In genomic region chr10:68560201-68560915, GRCh38 we compare ENCODE assay signal across 1 cellular context.
A peak's percentile ranks its signal among the peaks of the same experiment; 100 is the strongest.
TF ChIP-seq lines count a peak whose summit lies in the region.

TET1 (plus strand) TSS chr10:68560337; CDS start chr10:68572339, 12,002 bp downstream.

TF ChIP-seq in HEK293, 187 proteins besides CTCF, POLR2A, EP300 and RAD21 (continued from another document and continues in another):
- TF ChIP-seq TSHZ1 (tag by site-specific recombination; IDR thresholded peaks at IDR 0.05; ENCODE audit: borderline replicate concordance) (no peak), ZNF423 (tag by site-specific recombination; IDR thresholded peaks at IDR 0.05) (peak; percentile 69), BCL11A (tag by site-specific recombination; IDR thresholded peaks at IDR 0.05; ENCODE audit: low read depth) (peak; percentile 83; the same call in 1 of the 2 replicates), ZNF274 (IDR thresholded peaks at IDR 0.05; ENCODE audit: low read length) (no peak), ZNF274 (tag by site-specific recombination; IDR thresholded peaks at IDR 0.05; ENCODE audit: borderline replicate concordance) (no peak), ZSCAN30 (tag by site-specific recombination; IDR thresholded peaks at IDR 0.05) (no peak; the same call in 1 of the 2 replicates), ZIC2 (tag by site-specific recombination; IDR thresholded peaks at IDR 0.05) (peak; percentile 85), ZNF10 (tag by site-specific recombination; IDR thresholded peaks at IDR 0.05) (no peak), PRDM10 (tag by site-specific recombination; IDR thresholded peaks at IDR 0.05) (peak; percentile 64; the same call in 1 of the 2 replicates), ZNF660 (tag by site-specific recombination; IDR thresholded peaks at IDR 0.05) (peak; percentile 65; the same call in 1 of the 2 replicates), ZNF223 (tag by site-specific recombination; IDR thresholded peaks at IDR 0.05) (no peak), ZNF366 (tag by site-specific recombination; conservative IDR thresholded peaks at IDR 0.05) (no peak), ZBTB21 (tag by site-specific recombination; IDR thresholded peaks at IDR 0.05) (no peak), ZNF362 (tag by site-specific recombination; IDR thresholded peaks at IDR 0.05) (no peak), ZNF768 (tag by site-specific recombination; IDR thresholded peaks at IDR 0.05) (no peak), ZNF114 (tag by site-specific recombination; IDR thresholded peaks at IDR 0.05) (no peak), ZNF76 (tag by site-specific recombination; IDR thresholded peaks at IDR 0.05; ENCODE audit: borderline replicate concordance, low read depth) (peak; percentile 54), ZNF350 (tag by site-specific recombination; IDR thresholded peaks at IDR 0.05) (no peak), ZNF324 (tag by site-specific recombination; IDR thresholded peaks at IDR 0.05) (peak; percentile 67; the same call in 1 of the 2 replicates), KLF17 (tag by site-specific recombination; IDR thresholded peaks at IDR 0.05) (peak; percentile 33; the same call in 1 of the 2 replicates), ZBTB49 (tag by site-specific recombination; IDR thresholded peaks at IDR 0.05; ENCODE audit: low read depth) (no peak), ZNF311 (tag by site-specific recombination; IDR thresholded peaks at IDR 0.05; ENCODE audit: borderline replicate concordance) (no peak), ZNF19 (tag by site-specific recombination; IDR thresholded peaks at IDR 0.05; ENCODE audit: low read depth) (no peak), GLIS2 (tag by site-specific recombination; IDR thresholded peaks at IDR 0.05) (peak; percentile 94), PRDM4 (tag by site-specific recombination; IDR thresholded peaks at IDR 0.05) (0 out of 2 replicates have a peak, but pooled peaks have one; percentile 17), ZNF837 (tag by site-specific recombination; IDR thresholded peaks at IDR 0.05) (no peak), KLF10 (tag by site-specific recombination; IDR thresholded peaks at IDR 0.05) (0 out of 2 replicates have a peak, but pooled peaks have one; percentile 38), ZNF341 (tag by site-specific recombination; IDR thresholded peaks at IDR 0.05; ENCODE audit: low read depth) (peak; percentile 47), ZSCAN16 (tag by site-specific recombination; IDR thresholded peaks at IDR 0.05) (no peak), ZNF398 (tag by site-specific recombination; IDR thresholded peaks at IDR 0.05) (peak; percentile 28; the same call in 1 of the 2 replicates), ZNF747 (tag by site-specific recombination; IDR thresholded peaks at IDR 0.05) (no peak), AEBP2 (tag by site-specific recombination; IDR thresholded peaks at IDR 0.05; ENCODE audit: borderline replicate concordance) (no peak), ZFP37 (tag by site-specific recombination; IDR thresholded peaks at IDR 0.05) (peak; percentile 60; the same call in 1 of the 2 replicates), SP2 (tag by site-specific recombination; IDR thresholded peaks at IDR 0.05) (peak; percentile 51), ZBTB6 (tag by site-specific recombination; IDR thresholded peaks at IDR 0.05) (0 out of 2 replicates have a peak, but pooled peaks have one; percentile 33), REPIN1 (tag by site-specific recombination; IDR thresholded peaks at IDR 0.05; ENCODE audit: low read depth) (no peak), ZEB2 (tag by site-specific recombination; IDR thresholded peaks at IDR 0.05) (no peak), MZF1 (tag by site-specific recombination; IDR thresholded peaks at IDR 0.05; ENCODE audit: borderline replicate concordance) (0 out of 2 replicates have a peak, but pooled peaks have one; percentile 31), PBX3 (CRISPR knock-in tag; IDR thresholded peaks at IDR 0.05) (0 out of 2 replicates have a peak, but pooled peaks have one; percentile 23)
